Comparison of ENCODE assay signal across 8 cellular contexts in genomic region chr12:133129368-133130037, GRCh38. TPM values are rescaled to one million over a fixed set of nuclear protein-coding genes. Genes with fewer than 3 reads are reported as not detected.
DNase-seq lines count a peak whose midpoint lies in the region; ATAC-seq and TF ChIP-seq lines count a peak whose summit lies in the region.

No MANE protein-coding gene starts in this region.

- H3K79me2 ChIP-seq in hepatocyte: peaks cover 53% of the 10 kb centered on the region

- H4K8ac ChIP-seq in IMR-90 (ENCODE audit: low read depth in 2 of 2, low read length in 2 of 2): peak overlapping the region in 1 of 2 experiments; percentile 7; a peak in 1 of 4 replicates

- no TSS peak for BruUV-seq in IMR-90 (replicated peaks; lab: Mats Ljungman, UMichigan)

- H3K9me3 Mint-ChIP-seq in activated naive CD4-positive, alpha-beta T cell treated with anti-CD3 and anti-CD28 coated beads, Interleukin-2, amount 50 U/mL, for 72 hours: peaks cover 27 to 38% of the 10 kb centered on the region in 2 donors

- H3K4me2 ChIP-seq in IMR-90 (ENCODE audit: low read depth, low read length) (peak overlapping the region; percentile 83), hepatocyte (peak overlapping the region; percentile 80)

- H3K4me3 ChIP-seq in GM12865 (ENCODE audit: low read depth, low read length) (peak overlapping the region; percentile 83), IMR-90 (ENCODE audit: insufficient read depth, low read depth, low read length) (peak overlapping the region; percentile 98), hepatocyte (peak overlapping the region; percentile 55), skin epidermis (peak overlapping the region; percentile 61 to 93 (median 79))

- no peak overlapping the region for H2AK5ac ChIP-seq in IMR-90 (ENCODE audit: low read depth, low read length)

- no peak overlapping the region; the same call in 1 of the 2 replicates for H3K14ac ChIP-seq in IMR-90 (replicated peaks; ENCODE audit: low read depth, low read length)

- dilution Hi-C loops in IMR-90 (cut with HindIII; ENCODE audit: low sequenced_read_pairs, unreplicated experiment): no loop called here

- no peak overlapping the region for H2BK120ac ChIP-seq in IMR-90 (ENCODE audit: low read depth, low read length)

- no CpG with 5 or more reads among the region's 26 CpGs for WGBS in IMR-90 (ENCODE audit: extremely low coverage in 2 of 2, insufficient read length in 1 of 2), 2 experiments
- 31% methylated on average over 22 of the region's 26 CpGs for WGBS in hepatocyte (ENCODE audit: low lambda C conversion rate, missing lambda C conversion rate)

- 0 out of 2 replicates have a peak overlapping the region, but pooled peaks have one; percentile 3 for H3K56ac ChIP-seq in IMR-90 (ENCODE audit: extremely low read depth, insufficient read depth, low read length)

- peak overlapping the region; percentile 58 for H2AK9ac ChIP-seq in IMR-90 (replicated peaks; ENCODE audit: low read depth, low read length, poor library complexity)

- ATAC-seq in IMR-90 (ENCODE audit: low read depth) (no peak), HG02840 (IDR thresholded peaks at IDR 0.05; ENCODE audit: low FRiP score, unreplicated experiment) (no peak), HG02571 (IDR thresholded peaks at IDR 0.05; ENCODE audit: unreplicated experiment) (no peak)
- peak; percentile 22 to 32 for ATAC-seq in activated naive CD4-positive, alpha-beta T cell treated with anti-CD3 and anti-CD28 coated beads, Interleukin-2, amount 50 U/mL, for 72 hours

- H4K20me1 ChIP-seq in IMR-90 (ENCODE audit: insufficient read depth, low read length) (no peaks in the 10 kb centered on the region), hepatocyte (ENCODE audit: insufficient read depth, poor library complexity, severe bottlenecking) (no peaks in the 10 kb centered on the region)

- H3K9ac ChIP-seq in IMR-90 (ENCODE audit: low read depth, low read length): peak overlapping the region; percentile 81

- intact Hi-C loops in IMR-90 (cut with micrococcal nuclease): loop anchor here (2.0 kb wide), 2 partner anchors 49 to 143 kb away; partner anchors contain the start of genes ZNF140 and ZNF26

- H3K9me2 ChIP-seq in hepatocyte (replicated peaks; ENCODE audit: insufficient read depth): no peaks in the 10 kb centered on the region

- TF ChIP-seq POLR2A in IMR-90 (IDR thresholded peaks at IDR 0.05; ENCODE audit: low read depth, low read length): no peak

- H3K36me3 ChIP-seq in IMR-90 (ENCODE audit: control insufficient read depth, insufficient read depth, low read length) (peaks cover 12% of the 10 kb centered on the region), hepatocyte (replicated peaks; ENCODE audit: insufficient read depth, low read depth) (no peaks in the 10 kb centered on the region)

- TF ChIP-seq RAD21 in IMR-90 (IDR thresholded peaks at IDR 0.05; ENCODE audit: low read length): no peak

- H3K27ac ChIP-seq in IMR-90 (ENCODE audit: insufficient read depth, low read length) (peak overlapping the region; percentile 93), hepatocyte (peak overlapping the region; percentile 98), skin epidermis (peak overlapping the region; percentile 52 to 99 (median 95))

- no peak overlapping the region for H2BK5ac ChIP-seq in IMR-90 (ENCODE audit: low read depth, low read length, poor library complexity, severe bottlenecking)

- TF ChIP-seq CTCF in GM12865 (IDR thresholded peaks at IDR 0.05; ENCODE audit: insufficient read depth, low read depth, low read length, missing control alignments) (no peak), IMR-90 (conservative IDR thresholded peaks at IDR 0.05; ENCODE audit: low read depth, low read length) (no peak), hepatocyte (IDR thresholded peaks at IDR 0.05; ENCODE audit: poor library complexity) (no peak)

- POLR2A ChIA-PET in IMR-90 (lab: Charles Lee; ENCODE audit: unreplicated experiment): no interaction called here

- no peak overlapping the region for H2BK20ac ChIP-seq in IMR-90 (ENCODE audit: low read depth, low read length)

- peaks cover 54 to 85% of the 10 kb centered on the region in 2 donors for H3K36me3 Mint-ChIP-seq in activated naive CD4-positive, alpha-beta T cell treated with anti-CD3 and anti-CD28 coated beads, Interleukin-2, amount 50 U/mL, for 72 hours

- no peaks in the 10 kb centered on the region for H3K4me1 ChIP-seq in IMR-90 (ENCODE audit: control insufficient read depth, insufficient read depth, low read length)
- H3K4me1 ChIP-seq in hepatocyte (ENCODE audit: insufficient read depth): peaks cover 5% of the 10 kb centered on the region

- no peak overlapping the region for H3K18ac ChIP-seq in IMR-90 (ENCODE audit: low read depth, low read length)

- no peak overlapping the region for H2BK15ac ChIP-seq in IMR-90 (ENCODE audit: low read depth, low read length)

- H3K27me3 ChIP-seq in IMR-90 (ENCODE audit: control insufficient read depth, insufficient read depth, low read length): no peaks in the 10 kb centered on the region
- no peaks in the 10 kb centered on the region for H3K27me3 ChIP-seq in hepatocyte

- DNase-seq in GM12865 (ENCODE audit: low read depth) (no peak), IMR-90 (peak; percentile 15), hepatocyte (ENCODE audit: low spot score) (no peak), AG20443 (ENCODE audit: low spot score) (no peak)
- DNase-seq in activated naive CD4-positive, alpha-beta T cell treated with anti-CD3 and anti-CD28 coated beads, Interleukin-2, amount 50 U/mL, for 72 hours (ENCODE audit: low spot score in 2 of 2): no peak

- peaks cover 7 to 11% of the 10 kb centered on the region in 2 experiments; a peak in 2 of 4 replicates for H3K79me1 ChIP-seq in IMR-90 (ENCODE audit: low read depth in 1 of 2, low read length in 2 of 2)

- no peak overlapping the region for H3K4ac ChIP-seq in IMR-90 (ENCODE audit: low read depth, low read length)

- H3K9me1 ChIP-seq in IMR-90 (ENCODE audit: insufficient read depth, low read length): no peaks in the 10 kb centered on the region

- H4K91ac ChIP-seq in IMR-90 (ENCODE audit: insufficient read depth, low read depth, low read length): no peak overlapping the region

- no peak overlapping the region for H4K5ac ChIP-seq in IMR-90 (ENCODE audit: low read depth, low read length)

- H3K27ac Mint-ChIP-seq in activated naive CD4-positive, alpha-beta T cell treated with anti-CD3 and anti-CD28 coated beads, Interleukin-2, amount 50 U/mL, for 72 hours: peak overlapping the region; percentile 38 to 91

- H2AFZ ChIP-seq in IMR-90 (replicated peaks; ENCODE audit: low read length, poor library complexity): peak overlapping the region; percentile 98
- peak overlapping the region; percentile 80 for H2AFZ ChIP-seq in hepatocyte

- CTCF ChIA-PET in IMR-90 (lab: Yijun Ruan, JAX): no interaction called here

- H3K23ac ChIP-seq in IMR-90 (ENCODE audit: low read depth, low read length): no peak overlapping the region; the same call in 1 of the 2 replicates

- in situ Hi-C loops in IMR-90 (cut with MboI; ENCODE audit: low sequenced_read_pairs): no loop called here

- H3K9me3 ChIP-seq in IMR-90 (ENCODE audit: control insufficient read depth, insufficient read depth, low read length) (peaks cover 37% of the 10 kb centered on the region), hepatocyte (ENCODE audit: low read depth) (peaks cover 38% of the 10 kb centered on the region)

TF ChIP-seq in IMR-90, 13 proteins besides CTCF, POLR2A, EP300 and RAD21 (continues in another document):
- TF ChIP-seq CHD1 (IDR thresholded peaks at IDR 0.05; ENCODE audit: low read depth, low read length) (no peak), MXI1 (IDR thresholded peaks at IDR 0.05; ENCODE audit: borderline replicate concordance, low read depth, low read length) (no peak), CEBPB (IDR thresholded peaks at IDR 0.05; ENCODE audit: low read depth, low read length) (no peak), MAZ (IDR thresholded peaks at IDR 0.05; ENCODE audit: borderline replicate concordance, low read depth, low read length) (no peak), MAFK (IDR thresholded peaks at IDR 0.05; ENCODE audit: low read depth, low read length) (no peak), FOS (IDR thresholded peaks at IDR 0.05; ENCODE audit: low read depth, low read length) (no peak), RCOR1 (IDR thresholded peaks at IDR 0.05; ENCODE audit: insufficient replicate concordance, low read length) (no peak), BHLHE40 (IDR thresholded peaks at IDR 0.05; ENCODE audit: low read depth, low read length) (no peak), NFE2L2 (IDR thresholded peaks at IDR 0.05; ENCODE audit: low read depth, low read length) (no peak)

RNA-seq across cellular contexts. Expression of gene ZNF891, which starts 0.6 kb away (rescaled TPM):
- 0.36 and 0.56 TPM in 2 replicates for total RNA-seq in IMR-90 (2012; rRNA removed)
- polyA plus RNA-seq in IMR-90 (2012; rRNA removed): 0.17 and 0.26 TPM in 2 replicates
- 0.03 and 0.05 TPM in 2 replicates for polyA plus RNA-seq in IMR-90 (2012; cell fraction: cytosol; rRNA removed)
- polyA plus RNA-seq in IMR-90 (2012; cell fraction: nucleus; rRNA removed; ENCODE audit: low replicate concordance): 0.15 and 0.96 TPM in 2 replicates
- total RNA-seq in activated naive CD4-positive, alpha-beta T cell treated with anti-CD3 and anti-CD28 coated beads, Interleukin-2, amount 50 U/mL, for 72 hours: 1 to 10 TPM; 1.8 to 2.3 TPM
- total RNA-seq in hepatocyte: 2.2 TPM in 2 replicates
- 0.19 and 0.24 TPM in 2 replicates for polyA plus RNA-seq in hepatocyte

RNA-seq across cellular contexts. Expression of gene ZNF10, which starts 0.9 kb away (rescaled TPM):
- total RNA-seq in IMR-90 (2012; rRNA removed): 5.3 and 6.1 TPM in 2 replicates
- polyA plus RNA-seq in IMR-90 (2012; rRNA removed): 3.3 and 4.1 TPM in 2 replicates
- 1.3 and 1.7 TPM in 2 replicates for polyA plus RNA-seq in IMR-90 (2012; cell fraction: cytosol; rRNA removed)
- polyA plus RNA-seq in IMR-90 (2012; cell fraction: nucleus; rRNA removed; ENCODE audit: low replicate concordance): 4.3 and 21.3 TPM in 2 replicates
- 10 to 100 TPM in 1 of 2 donors, 1 to 10 TPM in 1; 5.3 to 10.1 TPM for total RNA-seq in activated naive CD4-positive, alpha-beta T cell treated with anti-CD3 and anti-CD28 coated beads, Interleukin-2, amount 50 U/mL, for 72 hours
- total RNA-seq in hepatocyte: 14.3 and 14.4 TPM in 2 replicates
- 5.4 and 7.3 TPM in 2 replicates for polyA plus RNA-seq in hepatocyte

RNA-seq across cellular contexts. Expression of gene ZNF140, which starts 48.8 kb away (rescaled TPM):
- total RNA-seq in IMR-90 (2012; rRNA removed) (20.8 and 25.8 TPM in 2 replicates), hepatocyte (21.1 and 24.1 TPM in 2 replicates)
- polyA plus RNA-seq in IMR-90 (2012; rRNA removed) (8.3 and 9.0 TPM in 2 replicates), hepatocyte (14.7 and 21.8 TPM in 2 replicates)
- 1.9 and 5.5 TPM in 2 replicates for polyA plus RNA-seq in IMR-90 (2012; cell fraction: cytosol; rRNA removed)
- 3.7 and 24.7 TPM in 2 replicates for polyA plus RNA-seq in IMR-90 (2012; cell fraction: nucleus; rRNA removed; ENCODE audit: low replicate concordance)
- 10 to 100 TPM in 1 of 2 donors, 1 to 10 TPM in 1; 8.4 to 13.2 TPM for total RNA-seq in activated naive CD4-positive, alpha-beta T cell treated with anti-CD3 and anti-CD28 coated beads, Interleukin-2, amount 50 U/mL, for 72 hours

RNA-seq across cellular contexts. Expression of gene ZNF268, which starts 51.8 kb away (rescaled TPM):
- total RNA-seq in IMR-90 (2012; rRNA removed) (31.1 and 54.5 TPM in 2 replicates), hepatocyte (23.1 and 34.6 TPM in 2 replicates)
- polyA plus RNA-seq in IMR-90 (2012; rRNA removed) (5.8 and 6.7 TPM in 2 replicates), hepatocyte (10.9 and 12.9 TPM in 2 replicates)
- polyA plus RNA-seq in IMR-90 (2012; cell fraction: cytosol; rRNA removed): 2.2 and 4.6 TPM in 2 replicates
- 5.8 and 7.3 TPM in 2 replicates for polyA plus RNA-seq in IMR-90 (2012; cell fraction: nucleus; rRNA removed; ENCODE audit: low replicate concordance)
- total RNA-seq in activated naive CD4-positive, alpha-beta T cell treated with anti-CD3 and anti-CD28 coated beads, Interleukin-2, amount 50 U/mL, for 72 hours: 10 to 100 TPM in 1 of 2 donors, 1 to 10 TPM in 1; 9.6 to 15.2 TPM

Comparison
In these comparisons a context has a peak if more than half of its experiments do, and no peak if none do; other contexts are left out.
1. ATAC-seq: peak in activated naive CD4-positive, alpha-beta T cell treated with anti-CD3 and anti-CD28 coated beads, Interleukin-2, amount 50 U/mL, for 72 hours (2 of 2); none in IMR-90 (single experiment), HG02840 (single experiment) and HG02571 (single experiment).
2. Peak in every context shown above with its lines, with median percentiles within 50 percentile points of each other: H3K4me3 ChIP-seq and H3K27ac ChIP-seq.